8 cellular contexts compared by ENCODE assay signal in genomic region chr19:507286-508203, GRCh38. TPM values are rescaled to one million over a fixed set of nuclear protein-coding genes. Genes with fewer than 3 reads are reported as not detected.
DNase-seq lines count a peak whose midpoint lies in the region; ATAC-seq and TF ChIP-seq lines count a peak whose summit lies in the region.

TSS of gene TPGS1 (plus strand) at chr19:507497. CDS start at chr19:507507, 10 bp downstream.

- ATAC-seq in DND-41 (ENCODE audit: insufficient read depth, low read depth) (peak; percentile 64), GM21529 (IDR thresholded peaks at IDR 0.05; ENCODE audit: unreplicated experiment) (peak; percentile 57), foreskin keratinocyte (peak; percentile 64)

- peak within 1 kb of the TSS; percentile 97 for H3K27ac ChIP-seq in DND-41 (ENCODE audit: low read length)
- H3K27ac ChIP-seq in foreskin keratinocyte, result peak within 1 kb of the TSS; percentile 76

- peak within 1 kb of the TSS; percentile 89 for H3K9ac ChIP-seq in DND-41 (ENCODE audit: low read depth, low read length)

- peaks cover 12% of the 10 kb centered on the region; the same call in 1 of the 2 replicates for H4K20me1 ChIP-seq in DND-41 (ENCODE audit: insufficient read depth, low read length)

- TF ChIP-seq EP300 in Ishikawa (IDR thresholded peaks at IDR 0.05; ENCODE audit: borderline replicate concordance), result no peak

- H3K4me3 ChIP-seq in DND-41 (ENCODE audit: low read depth in 1 of 2, low read length in 2 of 2) (peak within 1 kb of the TSS; percentile 74 to 79), neuron (ENCODE audit: low read length) (peak within 1 kb of the TSS; percentile 73)

- no peaks in the 10 kb centered on the region for H3K27me3 ChIP-seq in DND-41 (ENCODE audit: insufficient read depth, low read length, poor library complexity)
- no peaks in the 10 kb centered on the region for H3K27me3 ChIP-seq in foreskin keratinocyte
- H3K27me3 ChIP-seq in neuron (ENCODE audit: insufficient read depth, low read length), result no peaks in the 10 kb centered on the region

- H3K79me2 ChIP-seq in DND-41 (ENCODE audit: insufficient read depth, low read length), result peaks cover 20% of the 10 kb centered on the region

- DNase-seq in DND-41, result peak; percentile 96
- DNase-seq in SHP77 (lab: John Stamatoyannopoulos, UW), result peak; percentile 57 to 85
- peak; percentile 83 for DNase-seq in activated gamma-delta T cell treated with Interleukin-2 at 50 U/mL for 16 hours
- peak in 1 of 2 donors; percentile 99 for DNase-seq in foreskin keratinocyte

- TF ChIP-seq CTCF in DND-41 (IDR thresholded peaks at IDR 0.05; ENCODE audit: borderline replicate concordance, extremely low read depth, low read length, poor library complexity, severe bottlenecking) (no peak), foreskin keratinocyte (conservative IDR thresholded peaks at IDR 0.05) (no peak), subcutaneous adipose tissue (IDR thresholded peaks at IDR 0.05; ENCODE audit: low read depth) (no peak)

- no peak for TF ChIP-seq RAD21 in Ishikawa (IDR thresholded peaks at IDR 0.05; ENCODE audit: low read depth)

- H2AFZ ChIP-seq in DND-41 (ENCODE audit: low read depth, low read length), result peak within 1 kb of the TSS; percentile 92
- peak within 1 kb of the TSS; percentile 87 for H2AFZ ChIP-seq in neuron (ENCODE audit: low read depth, low read length)

- H3K9me3 ChIP-seq in DND-41 (ENCODE audit: insufficient read depth, low read length, severe bottlenecking) (no peaks in the 10 kb centered on the region), neuron (ENCODE audit: low read length) (no peaks in the 10 kb centered on the region)

- H3K36me3 ChIP-seq in DND-41 (ENCODE audit: insufficient read depth, low read length) (peaks cover 5% of the 10 kb centered on the region), neuron (ENCODE audit: insufficient read depth, low read length) (no peaks in the 10 kb centered on the region)

- peak within 1 kb of the TSS; percentile 84 for H3K4me2 ChIP-seq in DND-41 (ENCODE audit: insufficient read depth, low read length)

- peaks cover 62% of the 10 kb centered on the region for H3K4me1 ChIP-seq in DND-41 (ENCODE audit: insufficient read depth, low read length)
- H3K4me1 ChIP-seq in foreskin keratinocyte, result peaks cover 11% of the 10 kb centered on the region
- H3K4me1 ChIP-seq in neuron (ENCODE audit: insufficient read depth, low read length), result peaks cover 13% of the 10 kb centered on the region

TF ChIP-seq in Ishikawa, 13 proteins besides CTCF, POLR2A, EP300 and RAD21:
- TF ChIP-seq TCF12 (IDR thresholded peaks at IDR 0.05; ENCODE audit: low read depth), result peak; percentile 69
- TF ChIP-seq NFIC (IDR thresholded peaks at IDR 0.05), result peak; percentile 77
- no peak for TF ChIP-seq CEBPB (IDR thresholded peaks at IDR 0.05)
- TF ChIP-seq CREB1 (IDR thresholded peaks at IDR 0.05; ENCODE audit: low read depth), result peak; percentile 59
- TF ChIP-seq FOXM1 (IDR thresholded peaks at IDR 0.05; ENCODE audit: borderline replicate concordance, low read depth), result no peak
- no peak for TF ChIP-seq TEAD4 (IDR thresholded peaks at IDR 0.05)
- peak; percentile 100 for TF ChIP-seq YY1 (IDR thresholded peaks at IDR 0.05; ENCODE audit: low read depth)
- TF ChIP-seq EGR1 (IDR thresholded peaks at IDR 0.05), result peak; percentile 99
- peak; percentile 97 for TF ChIP-seq TAF1 (IDR thresholded peaks at IDR 0.05; ENCODE audit: low read depth)
- no peak; the same call in 1 of the 2 replicates for TF ChIP-seq MAX (IDR thresholded peaks at IDR 0.05)
- no peak for TF ChIP-seq REST (IDR thresholded peaks at IDR 0.05; ENCODE audit: low read depth)
- TF ChIP-seq USF1 (IDR thresholded peaks at IDR 0.05), result no peak
- TF ChIP-seq ZBTB7A (IDR thresholded peaks at IDR 0.05; ENCODE audit: low read depth), result no peak; the same call in 1 of the 2 replicates

RNA-seq across cellular contexts. Expression of gene TPGS1, which starts in this region (rescaled TPM):
- 7.3 and 7.9 TPM in 2 replicates for total RNA-seq in foreskin keratinocyte
- 7.6 and 9.9 TPM in 2 replicates for polyA plus RNA-seq in foreskin keratinocyte
- 10 to 100 TPM in 3 of 4 donors, 1 to 10 TPM in 1; 9.1 to 54.1 (median 41.5) TPM for total RNA-seq in subcutaneous adipose tissue
